In the genomic region with DNA sequence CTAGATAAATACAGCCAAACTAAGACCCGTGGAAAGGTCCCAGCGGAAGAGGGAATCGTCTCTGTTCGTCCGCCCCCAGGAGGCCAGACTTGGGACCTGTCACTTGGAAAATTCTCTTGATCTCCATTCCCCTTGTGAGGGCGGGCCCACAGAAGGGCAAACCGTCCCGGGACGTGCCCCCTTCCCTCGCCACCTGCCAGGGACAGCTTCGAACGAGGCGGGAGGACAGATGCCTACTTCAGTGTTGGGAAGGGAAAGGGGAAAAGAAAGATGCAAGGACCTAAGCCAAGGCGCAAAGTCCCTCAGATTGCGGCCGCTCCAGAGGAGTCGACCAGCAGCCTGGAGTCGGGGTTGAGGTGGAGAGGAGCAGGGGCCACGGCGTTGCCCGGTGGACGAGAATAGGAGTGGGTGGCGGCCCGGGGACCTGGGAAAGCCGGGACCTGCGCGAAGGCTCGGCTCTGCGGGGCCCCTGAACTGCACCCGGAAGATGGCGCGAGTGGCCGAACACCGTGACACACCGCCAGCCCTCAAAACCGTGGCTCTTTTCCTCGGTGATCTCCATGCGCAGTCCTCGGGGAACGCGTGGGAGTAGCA, we compare ENCODE assay signal across 1 cellular context.
TF ChIP-seq lines count a peak whose summit lies in the region.

No MANE protein-coding gene starts in this region.

TF ChIP-seq in GM23338, 12 proteins besides CTCF, POLR2A, EP300 and RAD21 (continued from another document):
- TF ChIP-seq, protein P1, sequence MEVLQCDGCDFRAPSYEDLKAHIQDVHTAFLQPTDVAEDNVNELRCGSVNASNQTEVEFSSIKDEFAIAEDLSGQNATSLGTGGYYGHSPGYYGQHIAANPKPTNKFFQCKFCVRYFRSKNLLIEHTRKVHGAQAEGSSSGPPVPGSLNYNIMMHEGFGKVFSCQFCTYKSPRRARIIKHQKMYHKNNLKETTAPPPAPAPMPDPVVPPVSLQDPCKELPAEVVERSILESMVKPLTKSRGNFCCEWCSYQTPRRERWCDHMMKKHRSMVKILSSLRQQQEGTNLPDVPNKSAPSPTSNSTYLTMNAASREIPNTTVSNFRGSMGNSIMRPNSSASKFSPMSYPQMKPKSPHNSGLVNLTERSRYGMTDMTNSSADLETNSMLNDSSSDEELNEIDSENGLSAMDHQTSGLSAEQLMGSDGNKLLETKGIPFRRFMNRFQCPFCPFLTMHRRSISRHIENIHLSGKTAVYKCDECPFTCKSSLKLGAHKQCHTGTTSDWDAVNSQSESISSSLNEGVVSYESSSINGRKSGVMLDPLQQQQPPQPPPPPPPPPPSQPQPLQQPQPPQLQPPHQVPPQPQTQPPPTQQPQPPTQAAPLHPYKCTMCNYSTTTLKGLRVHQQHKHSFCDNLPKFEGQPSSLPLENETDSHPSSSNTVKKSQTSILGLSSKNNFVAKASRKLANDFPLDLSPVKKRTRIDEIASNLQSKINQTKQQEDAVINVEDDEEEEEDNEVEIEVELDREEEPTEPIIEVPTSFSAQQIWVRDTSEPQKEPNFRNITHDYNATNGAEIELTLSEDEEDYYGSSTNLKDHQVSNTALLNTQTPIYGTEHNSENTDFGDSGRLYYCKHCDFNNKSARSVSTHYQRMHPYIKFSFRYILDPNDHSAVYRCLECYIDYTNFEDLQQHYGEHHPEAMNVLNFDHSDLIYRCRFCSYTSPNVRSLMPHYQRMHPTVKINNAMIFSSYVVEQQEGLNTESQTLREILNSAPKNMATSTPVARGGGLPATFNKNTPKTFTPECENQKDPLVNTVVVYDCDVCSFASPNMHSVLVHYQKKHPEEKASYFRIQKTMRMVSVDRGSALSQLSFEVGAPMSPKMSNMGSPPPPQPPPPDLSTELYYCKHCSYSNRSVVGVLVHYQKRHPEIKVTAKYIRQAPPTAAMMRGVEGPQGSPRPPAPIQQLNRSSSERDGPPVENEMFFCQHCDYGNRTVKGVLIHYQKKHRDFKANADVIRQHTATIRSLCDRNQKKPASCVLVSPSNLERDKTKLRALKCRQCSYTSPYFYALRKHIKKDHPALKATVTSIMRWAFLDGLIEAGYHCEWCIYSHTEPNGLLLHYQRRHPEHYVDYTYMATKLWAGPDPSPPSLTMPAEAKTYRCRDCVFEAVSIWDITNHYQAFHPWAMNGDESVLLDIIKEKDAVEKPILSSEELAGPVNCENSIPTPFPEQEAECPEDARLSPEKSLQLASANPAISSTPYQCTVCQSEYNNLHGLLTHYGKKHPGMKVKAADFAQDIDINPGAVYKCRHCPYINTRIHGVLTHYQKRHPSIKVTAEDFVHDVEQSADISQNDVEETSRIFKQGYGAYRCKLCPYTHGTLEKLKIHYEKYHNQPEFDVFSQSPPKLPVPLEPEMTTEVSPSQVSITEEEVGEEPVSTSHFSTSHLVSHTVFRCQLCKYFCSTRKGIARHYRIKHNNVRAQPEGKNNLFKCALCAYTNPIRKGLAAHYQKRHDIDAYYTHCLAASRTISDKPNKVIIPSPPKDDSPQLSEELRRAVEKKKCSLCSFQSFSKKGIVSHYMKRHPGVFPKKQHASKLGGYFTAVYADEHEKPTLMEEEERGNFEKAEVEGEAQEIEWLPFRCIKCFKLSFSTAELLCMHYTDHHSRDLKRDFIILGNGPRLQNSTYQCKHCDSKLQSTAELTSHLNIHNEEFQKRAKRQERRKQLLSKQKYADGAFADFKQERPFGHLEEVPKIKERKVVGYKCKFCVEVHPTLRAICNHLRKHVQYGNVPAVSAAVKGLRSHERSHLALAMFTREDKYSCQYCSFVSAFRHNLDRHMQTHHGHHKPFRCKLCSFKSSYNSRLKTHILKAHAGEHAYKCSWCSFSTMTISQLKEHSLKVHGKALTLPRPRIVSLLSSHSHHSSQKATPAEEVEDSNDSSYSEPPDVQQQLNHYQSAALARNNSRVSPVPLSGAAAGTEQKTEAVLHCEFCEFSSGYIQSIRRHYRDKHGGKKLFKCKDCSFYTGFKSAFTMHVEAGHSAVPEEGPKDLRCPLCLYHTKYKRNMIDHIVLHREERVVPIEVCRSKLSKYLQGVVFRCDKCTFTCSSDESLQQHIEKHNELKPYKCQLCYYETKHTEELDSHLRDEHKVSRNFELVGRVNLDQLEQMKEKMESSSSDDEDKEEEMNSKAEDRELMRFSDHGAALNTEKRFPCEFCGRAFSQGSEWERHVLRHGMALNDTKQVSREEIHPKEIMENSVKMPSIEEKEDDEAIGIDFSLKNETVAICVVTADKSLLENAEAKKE (CRISPR knock-in tag; IDR thresholded peaks at IDR 0.05), result no peak
TF ChIP-seq in GM23338: peak in this region for 2.
